27 cellular contexts compared by ENCODE assay signal in genomic region chr15:66045542-66045941, GRCh38.
DNase-seq lines count a peak whose midpoint lies in the region; ATAC-seq, FAIRE-seq and TF ChIP-seq lines count a peak whose summit lies in the region.
"Had no signal": no experiment of that assay in that cellular context is flagged by ENCODE, and none has a peak within 500 bp of the region (broad histone marks: within the 10 kb centered on the region; RNA-seq: fewer than 3 reads in every experiment).

No MANE protein-coding gene starts in this region.

- no peaks in the 10 kb centered on the region for H3K79me1 ChIP-seq in H1 (ENCODE audit: low read depth, low read length)

- H3K14ac ChIP-seq in H1 (ENCODE audit: insufficient read length): no peak overlapping the region

- no peak overlapping the region for H2BK15ac ChIP-seq in H1 (ENCODE audit: low read length)

- FAIRE-seq in H1 (lab: Jason Lieb, UNC): no peak
- FAIRE-seq: A549, D721Med, GM12878, GM12892, GM18507 had no signal

- TF ChIP-seq EP300 in H1 (IDR thresholded peaks at IDR 0.05; ENCODE audit: borderline replicate concordance in 1 of 2, low read depth in 2 of 2, low read length in 2 of 2) (no peak), esophagus muscularis mucosa (IDR thresholded peaks at IDR 0.05) (no peak)

- H2AFZ ChIP-seq in H1 (ENCODE audit: low read length): no peak overlapping the region

- no peak overlapping the region for H3K56ac ChIP-seq in H1 (replicated peaks; ENCODE audit: insufficient read length, low read depth, low read length)

- TF ChIP-seq POLR2A in H1 (IDR thresholded peaks at IDR 0.05; ENCODE audit: control extremely low read depth in 1 of 2, low read depth in 2 of 2, low read length in 2 of 2): no peak
- no peak for TF ChIP-seq POLR2A in esophagus muscularis mucosa (IDR thresholded peaks at IDR 0.05; ENCODE audit: low read depth)

- no peak overlapping the region for H4K5ac ChIP-seq in H1 (ENCODE audit: insufficient read length, low read depth, low read length)

- no peak overlapping the region for H3K18ac ChIP-seq in H1 (ENCODE audit: extremely low read depth, low read length)

- no peak overlapping the region for H2BK5ac ChIP-seq in H1 (ENCODE audit: low read depth, low read length)

- ATAC-seq in mucosa of descending colon: peak; percentile 72
- no peak for ATAC-seq in HG03457 (IDR thresholded peaks at IDR 0.05; ENCODE audit: unreplicated experiment)
- no peak for ATAC-seq in Right ventricle myocardium inferior
- ATAC-seq: CD8-positive, alpha-beta T cell; GM12878 had no signal

- no peak for TF ChIP-seq RAD21 in H1 (IDR thresholded peaks at IDR 0.05 in 1 of 2, conservative IDR thresholded peaks at IDR 0.05 in 1 of 2; ENCODE audit: low read depth in 2 of 2, low read length in 2 of 2)

- H3K36me3 ChIP-seq in HEK293 (ENCODE audit: control insufficient read depth in 2 of 2, insufficient read depth in 1 of 2, low read length in 2 of 2): no peaks in the 10 kb centered on the region
- no peaks in the 10 kb centered on the region for H3K36me3 ChIP-seq in H1 (ENCODE audit: control insufficient read depth in 2 of 4, insufficient read depth in 4 of 4, low read length in 3 of 4)
- H3K36me3 ChIP-seq in mucosa of descending colon (ENCODE audit: low read depth): no peaks in the 10 kb centered on the region
- no peaks in the 10 kb centered on the region for H3K36me3 ChIP-seq in esophagus muscularis mucosa
- H3K36me3 ChIP-seq: BLaER1 treated with 17β-estradiol and CSF1 and Interleukin-3, amounts not matched to agents 10 nM and 100 nM had no signal

- no peak overlapping the region for H3K9ac ChIP-seq in H1 (replicated peaks in 1 of 4; ENCODE audit: extremely low read depth in 1 of 4, low read depth in 3 of 4, low read length in 3 of 4)
- H3K9ac ChIP-seq: BLaER1 treated with 17β-estradiol and CSF1 and Interleukin-3, amounts not matched to agents 10 nM and 100 nM had no signal

- no peak for TF ChIP-seq CTCF in HEK293 (tag by site-specific recombination; IDR thresholded peaks at IDR 0.05)
- TF ChIP-seq CTCF in H1 (IDR thresholded peaks at IDR 0.05; ENCODE audit: control extremely low read depth in 1 of 3, insufficient read depth in 1 of 3, low read depth in 1 of 3, low read length in 3 of 3): no peak
- no peak for TF ChIP-seq CTCF in mucosa of descending colon (IDR thresholded peaks at IDR 0.05)
- TF ChIP-seq CTCF in esophagus muscularis mucosa (IDR thresholded peaks at IDR 0.05): no peak

- H3K79me2 ChIP-seq in H1 (ENCODE audit: control insufficient read depth in 1 of 2, insufficient read depth in 2 of 2, low read length in 2 of 2): no peaks in the 10 kb centered on the region

- no peak overlapping the region for H4K91ac ChIP-seq in H1 (replicated peaks; ENCODE audit: insufficient read length, low read length)

- DNase-seq in H1 (ENCODE audit: low read depth in 1 of 2, low spot score in 2 of 2) (no peak), mucosa of descending colon (peak in 1 of 3 donors; percentile 12), posterior vena cava (ENCODE audit: low spot score) (peak; percentile 2), esophagus muscularis mucosa (ENCODE audit: extremely low spot score) (no peak), DMS 273 treated with DMSO at 0.1 percent for 48 hours (lab: John Stamatoyannopoulos, UW) (no peak), Right ventricle myocardium inferior (ENCODE audit: missing footprints) (no peak)
- DNase-seq: AML-193; Caco-2; Calu3; CD4-positive, alpha-beta T cell; CD8-positive, alpha-beta T cell; DMS153; DMS53; DMS79; DND-41; EL; GDM1 had no signal

- H3K4me1 ChIP-seq in HEK293 (ENCODE audit: control insufficient read depth, insufficient read depth, low read length): no peaks in the 10 kb centered on the region
- H3K4me1 ChIP-seq in H1 (replicated peaks in 1 of 4; ENCODE audit: control insufficient read depth in 3 of 4, insufficient read depth in 4 of 4, low read length in 3 of 4): peaks cover 11 to 26% (median 18%) of the 10 kb centered on the region in 4 experiments
- H3K4me1 ChIP-seq in mucosa of descending colon (ENCODE audit: low read depth): peaks cover 15% of the 10 kb centered on the region
- H3K4me1 ChIP-seq in esophagus muscularis mucosa: no peaks in the 10 kb centered on the region
- H3K4me1 ChIP-seq: A549 had no signal

- no peak overlapping the region for H3K4me2 ChIP-seq in H1 (ENCODE audit: insufficient read depth in 1 of 2, low read depth in 2 of 2, low read length in 2 of 2)
- H3K4me2 ChIP-seq: A549; BLaER1 treated with 17β-estradiol and CSF1 and Interleukin-3, amounts not matched to agents 10 nM and 100 nM had no signal

- POLR2A ChIA-PET in HEK293 (lab: Yijun Ruan, JAX) (no interaction called here), H1 (lab: Charles Lee; ENCODE audit: partially characterized antibody) (interaction anchor here (1.8 kb wide), 1 partner anchor 176 kb away, joined by 3 read pairs; the partner anchor contains the start of gene RAB11A)

- H3K4ac ChIP-seq in H1 (replicated peaks; ENCODE audit: insufficient read length, low read depth, low read length): no peak overlapping the region

- WGBS in H1 (ENCODE audit: extremely low coverage in 1 of 2, insufficient coverage in 1 of 2, insufficient read length in 1 of 2, insufficient replicate concordance in 2 of 2, low coverage in 1 of 2, low lambda C conversion rate in 2 of 2, missing lambda C conversion rate in 1 of 2), 2 experiments: 87% methylated on average over 5 of the region's 5 CpGs; no CpG with 5 or more reads in 1 of the 2 experiments
- WGBS in esophagus muscularis mucosa: 60% methylated on average over 1 of the region's 5 CpGs

- no peak overlapping the region for H3K23ac ChIP-seq in H1 (ENCODE audit: insufficient read length)

- H3K4me3 ChIP-seq in HEK293 (ENCODE audit: low read depth, low read length) (no peak overlapping the region), H1 (ENCODE audit: extremely low read depth in 1 of 4, insufficient read depth in 2 of 4, low read depth in 3 of 4, low read length in 4 of 4) (no peak overlapping the region), mucosa of descending colon (no peak overlapping the region), esophagus muscularis mucosa (no peak overlapping the region)
- H3K4me3 ChIP-seq: A549; BLaER1 treated with 17β-estradiol and CSF1 and Interleukin-3, amounts not matched to agents 10 nM and 100 nM; GM12878 had no signal

- CTCF ChIA-PET in HEK293 (lab: Yijun Ruan, JAX): no interaction called here
- CTCF ChIA-PET in H1 (lab: Charles Lee; ENCODE audit: partially characterized antibody): interaction anchor here (0.5 to 2.0 kb wide), 10 partner anchors 8 to 213 kb away, joined by 3 to 10 read pairs (median 4); no protein-coding TSS in a partner anchor

- intact Hi-C loops in mucosa of descending colon (cut with DNase I, micrococcal nuclease): no loop called here
- intact Hi-C loops in posterior vena cava (cut with DNase I): no loop called here
- intact Hi-C loops in esophagus muscularis mucosa (cut with DNase I): no loop called here
- intact Hi-C loops in Right ventricle myocardium inferior (cut with DNase I): no loop called here

- H3K9me3 ChIP-seq in HEK293 (ENCODE audit: control insufficient read depth, insufficient read depth, low read depth, low read length) (no peaks in the 10 kb centered on the region), H1 (ENCODE audit: insufficient read depth in 2 of 2, low read depth in 1 of 2, low read length in 1 of 2) (no peaks in the 10 kb centered on the region), mucosa of descending colon (no peaks in the 10 kb centered on the region), esophagus muscularis mucosa (peaks cover 0 to 5% (median 0%) of the 10 kb centered on the region in 4 donors)
- H3K9me3 ChIP-seq: A549; BLaER1 treated with 17β-estradiol and CSF1 and Interleukin-3, amounts not matched to agents 10 nM and 100 nM; Caco-2 had no signal

- H3K27ac ChIP-seq in HEK293 (ENCODE audit: extremely low read depth, low read depth, low read length) (no peak overlapping the region), H1 (ENCODE audit: low read depth, low read length) (no peak overlapping the region), esophagus muscularis mucosa (replicated peaks in 1 of 4) (no peak overlapping the region)
- H3K27ac ChIP-seq: 22Rv1; A549; BLaER1 treated with 17β-estradiol and CSF1 and Interleukin-3, amounts not matched to agents 10 nM and 100 nM; C4-2B had no signal

- H2BK120ac ChIP-seq in H1 (replicated peaks; ENCODE audit: low read depth, low read length): no peak overlapping the region

- H3K23me2 ChIP-seq in H1 (ENCODE audit: low read depth, low read length): no peaks in the 10 kb centered on the region

- H3K27me3 ChIP-seq in H1 (replicated peaks in 1 of 4; ENCODE audit: control insufficient read depth in 3 of 4, extremely low read depth in 1 of 4, insufficient read depth in 3 of 4, low read length in 3 of 4) (no peaks in the 10 kb centered on the region), esophagus muscularis mucosa (peaks cover 0 to 4% (median 0%) of the 10 kb centered on the region in 4 donors)
- H3K27me3 ChIP-seq: BLaER1 treated with 17β-estradiol and CSF1 and Interleukin-3, amounts not matched to agents 10 nM and 100 nM had no signal

- H2BK12ac ChIP-seq in H1 (ENCODE audit: low read depth, low read length): no peak overlapping the region

- H4K8ac ChIP-seq in H1 (ENCODE audit: extremely low read depth, insufficient read depth, low read length): no peak overlapping the region

- H2AK5ac ChIP-seq in H1 (ENCODE audit: low read depth, low read length): no peak overlapping the region

- no peaks in the 10 kb centered on the region for H4K20me1 ChIP-seq in H1 (replicated peaks in 1 of 2; ENCODE audit: control insufficient read depth in 1 of 2, insufficient read depth in 2 of 2, low read length in 2 of 2)
- H4K20me1 ChIP-seq: BLaER1 treated with 17β-estradiol and CSF1 and Interleukin-3, amounts not matched to agents 10 nM and 100 nM had no signal

- H2BK20ac ChIP-seq in H1 (ENCODE audit: low read length): peak overlapping the region; percentile 63; the same call in 1 of the 2 replicates

TF ChIP-seq in HEK293, 187 proteins besides CTCF, POLR2A, EP300 and RAD21 (continues in another document):
- TF ChIP-seq ZSCAN23 (tag by site-specific recombination; IDR thresholded peaks at IDR 0.05): no peak
- TF ChIP-seq ZNF544 (tag by site-specific recombination; IDR thresholded peaks at IDR 0.05): no peak
- TF ChIP-seq ZFHX2 (tag by site-specific recombination; conservative IDR thresholded peaks at IDR 0.05): 0 out of 2 replicates have a peak, but pooled peaks have one; percentile 9

TF ChIP-seq in H1, 55 proteins besides CTCF, POLR2A, EP300 and RAD21 (continues in another document):
- no peak for TF ChIP-seq GABPA (IDR thresholded peaks at IDR 0.05; ENCODE audit: borderline replicate concordance, insufficient read depth, low read length)
- no peak for TF ChIP-seq SP2 (IDR thresholded peaks at IDR 0.05; ENCODE audit: low read length)
- TF ChIP-seq ATF3 (IDR thresholded peaks at IDR 0.05; ENCODE audit: insufficient read depth, low read depth, low read length): no peak
- TF ChIP-seq NRF1 (IDR thresholded peaks at IDR 0.05; ENCODE audit: low read depth, low read length): no peak
- TF ChIP-seq BACH1 (IDR thresholded peaks at IDR 0.05; ENCODE audit: low read length): no peak
- TF ChIP-seq SRF (IDR thresholded peaks at IDR 0.05; ENCODE audit: low read depth, low read length): no peak
